Comparison of ENCODE assay signal across 13 cellular contexts in the genomic region with DNA sequence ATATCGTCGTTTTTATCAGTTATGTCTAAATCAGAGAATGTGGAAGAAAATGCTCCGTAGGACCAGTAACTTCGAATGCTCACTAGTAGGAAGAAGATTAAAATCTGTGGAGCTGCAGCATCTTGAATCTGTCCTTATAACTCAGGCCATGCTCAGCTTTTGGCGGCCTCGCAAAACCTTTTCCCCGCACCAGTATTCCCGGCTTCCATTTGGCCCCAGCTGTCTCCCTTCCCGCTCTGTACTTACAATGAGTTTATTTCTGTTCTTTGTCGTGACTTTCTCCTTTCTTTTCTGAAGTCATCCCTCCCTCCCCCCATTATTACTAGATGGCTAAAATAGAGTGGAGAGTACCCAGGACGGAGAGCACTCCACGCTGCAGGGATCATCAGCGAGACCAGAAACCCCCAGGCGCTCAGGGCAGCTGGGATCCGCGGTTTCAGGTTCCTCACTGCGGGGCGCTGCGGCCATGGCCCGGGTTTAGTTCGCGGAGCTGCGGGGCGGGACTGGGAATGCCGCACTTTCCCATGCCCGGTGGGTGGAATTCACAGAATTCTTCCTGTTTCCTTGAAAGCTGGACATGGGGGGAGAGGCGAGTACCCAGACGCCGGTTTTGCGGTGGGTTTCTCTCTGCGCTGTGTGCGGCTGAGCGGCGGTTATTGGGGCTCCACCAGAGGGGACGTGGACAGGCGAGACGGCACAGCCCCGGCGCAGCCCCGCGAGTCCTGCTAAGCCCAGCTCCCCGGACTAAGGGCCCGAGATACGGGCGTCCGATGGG.
DNase-seq lines count a peak whose midpoint lies in the region; ATAC-seq and TF ChIP-seq lines count a peak whose summit lies in the region.
"Had no signal": no experiment of that assay in that cellular context is flagged by ENCODE, and none has a peak within 500 bp of the region (broad histone marks: within the 10 kb centered on the region; RNA-seq: fewer than 3 reads in every experiment).

No MANE protein-coding gene starts in this region.

- DNase-seq in ecto neural progenitor cell (ENCODE audit: low spot score) = peak; percentile 81
- DNase-seq in iPS-NIHi7 (ENCODE audit: extremely low spot score) = peak; percentile 59
- peak in 6 of 10 donors; percentile 18 to 84 (median 24) for DNase-seq in posterior cingulate gyrus
- no peak for DNase-seq in NCI-H187 treated with DMSO at 0.1 percent for 48 hours (lab: John Stamatoyannopoulos, UW)
- no peak for DNase-seq in gastrocnemius medialis
- no peak for DNase-seq in HT-29 (ENCODE audit: low spot score)
- DNase-seq: activated T-cell treated with anti-CD3 and anti-CD28 coated beads, Interleukin-2, amount 50 U/mL, for 24 hours; mucosa of descending colon; NCI-H526 treated with DMSO at 0.1 percent for 48 hours; SHP77 had no signal

- H3K4me1 ChIP-seq in ES-I3 (ENCODE audit: insufficient read depth, low read length) = no peaks in the 10 kb centered on the region
- no peaks in the 10 kb centered on the region for H3K4me1 ChIP-seq in gastrocnemius medialis

- no peak overlapping the region for H3K4me3 ChIP-seq in gastrocnemius medialis
- H3K4me3 ChIP-seq: mucosa of descending colon had no signal

- peak overlapping the region; percentile 60; the same call in 1 of the 2 replicates for H3K9ac ChIP-seq in ES-I3 (ENCODE audit: low read depth, low read length)

- TF ChIP-seq CTCF in gastrocnemius medialis (IDR thresholded peaks at IDR 0.05 in 4 of 5, conservative IDR thresholded peaks at IDR 0.05 in 1 of 5) = no peak

- H3K36me3 ChIP-seq in ES-I3 (ENCODE audit: insufficient read depth, low read length) = no peaks in the 10 kb centered on the region
- H3K36me3 ChIP-seq in gastrocnemius medialis = no peaks in the 10 kb centered on the region

- H3K27me3 ChIP-seq in gastrocnemius medialis = no peaks in the 10 kb centered on the region

- in situ Hi-C loops in gastrocnemius medialis (cut with MboI; ENCODE audit: low sequenced_read_pairs in 4 of 4) = no loop called here

- TF ChIP-seq POLR2A in gastrocnemius medialis (IDR thresholded peaks at IDR 0.05) = no peak

- peaks cover 5% of the 10 kb centered on the region; the same call in 1 of the 2 replicates for H3K9me3 ChIP-seq in ES-I3 (ENCODE audit: control insufficient read depth, insufficient read depth, low read length)
- H3K9me3 ChIP-seq in gastrocnemius medialis = no peaks in the 10 kb centered on the region

- intact Hi-C loops in posterior cingulate gyrus (cut with DNase I) = no loop called here
- intact Hi-C loops in gastrocnemius medialis (cut with DNase I; ENCODE audit: low total_unique reads) = no loop called here

- no peak overlapping the region for H3K27ac ChIP-seq in gastrocnemius medialis
- H3K27ac ChIP-seq: VCaP had no signal

- ATAC-seq in GM21367 (IDR thresholded peaks at IDR 0.05; ENCODE audit: unreplicated experiment) (no peak), gastrocnemius medialis (no peak)
- ATAC-seq: mucosa of descending colon had no signal

Comparison
In these comparisons a context has a peak if more than half of its experiments do, and no peak if none do; other contexts are left out.
1. DNase-seq: peak in ecto neural progenitor cell (single experiment), iPS-NIHi7 (single experiment) and posterior cingulate gyrus (6 of 10); none in NCI-H187 treated with DMSO at 0.1 percent for 48 hours (single experiment), gastrocnemius medialis (0 of 2) and HT-29 (single experiment).